8 cellular contexts compared by ENCODE assay signal in genomic region chr1:210584439-210585113, GRCh38.
DNase-seq lines count a peak whose midpoint lies in the region; ATAC-seq and TF ChIP-seq lines count a peak whose summit lies in the region.

No MANE protein-coding gene starts in this region.

- H3K9me3 ChIP-seq in cardiac muscle cell (ENCODE audit: low read depth) (no peaks in the 10 kb centered on the region), psoas muscle (no peaks in the 10 kb centered on the region)

- H3K27me3 ChIP-seq in GM06990 (replicated peaks; ENCODE audit: control insufficient read depth, insufficient read depth, low read length) = no peaks in the 10 kb centered on the region
- no peaks in the 10 kb centered on the region for H3K27me3 ChIP-seq in cardiac muscle cell
- H3K27me3 ChIP-seq in psoas muscle (ENCODE audit: insufficient read depth in 3 of 3, low read length in 2 of 3) = no peaks in the 10 kb centered on the region

- H3K4me3 Mint-ChIP-seq in activated naive CD8-positive, alpha-beta T cell treated with anti-CD3 and anti-CD28 coated beads for 36 hours = no peak overlapping the region

- DNase-seq in GM06990 (ENCODE audit: extremely low read depth, insufficient read length) (peak; percentile 11), NCI-H1105 treated with DMSO at 0.1 percent for 48 hours (lab: John Stamatoyannopoulos, UW) (peak; percentile 94), SKM-1 treated with dmso at 0.1 percent for 144 hours (lab: John Stamatoyannopoulos, UW; ENCODE audit: unreplicated experiment) (peak; percentile 66), cardiac muscle cell (ENCODE audit: low read depth in 1 of 2, low spot score in 1 of 2) (peak; percentile 78 to 91), psoas muscle (peak; percentile 71 to 86), OCI-M2 (lab: John Stamatoyannopoulos, UW; ENCODE audit: unreplicated experiment) (no peak)
- peak; percentile 74 for DNase-seq in activated naive CD8-positive, alpha-beta T cell treated with anti-CD3 and anti-CD28 coated beads for 36 hours

- H3K36me3 Mint-ChIP-seq in activated naive CD8-positive, alpha-beta T cell treated with anti-CD3 and anti-CD28 coated beads for 36 hours = no peaks in the 10 kb centered on the region

- H3K27me3 Mint-ChIP-seq in activated naive CD8-positive, alpha-beta T cell treated with anti-CD3 and anti-CD28 coated beads for 36 hours = peaks cover 5% of the 10 kb centered on the region

- no peak overlapping the region for H3K4me3 ChIP-seq in GM06990 (replicated peaks; ENCODE audit: low read depth, low read length)
- H3K4me3 ChIP-seq in cardiac muscle cell = no peak overlapping the region
- H3K4me3 ChIP-seq in psoas muscle = no peak overlapping the region

- intact Hi-C loops in psoas muscle (cut with DNase I) = loop anchor here (2.0 to 10.0 kb wide), 3 partner anchors 548 to 1070 kb away; partner anchors contain the start of gene KCNH1 (in 2 of the 2)

- peak; percentile 69 for TF ChIP-seq CTCF in GM06990 (IDR thresholded peaks at IDR 0.05; ENCODE audit: insufficient read depth, low read length, poor library complexity, severe bottlenecking)
- peak; percentile 74 for TF ChIP-seq CTCF in cardiac muscle cell (IDR thresholded peaks at IDR 0.05; ENCODE audit: low read depth, low read length)
- TF ChIP-seq CTCF in psoas muscle (IDR thresholded peaks at IDR 0.05) = peak; percentile 43

- peaks cover 9% of the 10 kb centered on the region for H3K4me1 Mint-ChIP-seq in activated naive CD8-positive, alpha-beta T cell treated with anti-CD3 and anti-CD28 coated beads for 36 hours

- ATAC-seq in HG02588 (IDR thresholded peaks at IDR 0.05; ENCODE audit: unreplicated experiment) (peak; percentile 79), psoas muscle (peak; percentile 43 to 89 (median 70))

- H3K9me3 Mint-ChIP-seq in activated naive CD8-positive, alpha-beta T cell treated with anti-CD3 and anti-CD28 coated beads for 36 hours = no peaks in the 10 kb centered on the region

- H3K4me1 ChIP-seq in cardiac muscle cell (ENCODE audit: low read depth) (peaks cover 16% of the 10 kb centered on the region), psoas muscle (no peaks in the 10 kb centered on the region)

- WGBS in psoas muscle, 3 donors = 16 to 24% (median 22%) methylated on average over 3 of the region's 3 CpGs

- H3K27ac Mint-ChIP-seq in activated naive CD8-positive, alpha-beta T cell treated with anti-CD3 and anti-CD28 coated beads for 36 hours = no peak overlapping the region

- H3K27ac ChIP-seq in cardiac muscle cell = no peak overlapping the region
- no peak overlapping the region for H3K27ac ChIP-seq in psoas muscle

- no peaks in the 10 kb centered on the region for H3K36me3 ChIP-seq in GM06990 (ENCODE audit: control insufficient read depth, insufficient read depth, low read length)
- H3K36me3 ChIP-seq in cardiac muscle cell = no peaks in the 10 kb centered on the region
- H3K36me3 ChIP-seq in psoas muscle (ENCODE audit: insufficient read depth in 1 of 2, low read depth in 1 of 2) = no peaks in the 10 kb centered on the region
